In the genomic region with DNA sequence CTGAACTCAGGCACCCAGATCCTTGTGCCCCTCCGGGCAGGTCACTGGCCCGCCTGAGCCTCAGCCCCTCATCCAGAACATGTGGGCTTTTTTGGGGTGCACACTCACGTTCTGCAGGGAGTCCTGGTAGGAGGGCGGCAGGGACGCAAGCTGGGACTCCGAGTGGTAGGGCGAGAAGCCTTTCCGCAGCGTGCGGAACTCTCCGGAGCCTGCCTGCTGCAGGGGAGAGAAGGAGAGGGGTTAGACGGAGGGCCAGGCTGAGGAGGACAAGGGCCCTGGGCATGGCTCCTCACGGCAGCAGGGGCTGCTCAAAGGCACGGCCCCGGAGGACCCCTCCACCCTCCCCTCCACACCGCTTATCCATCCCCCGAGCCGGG, we compare ENCODE assay signal across 2 cellular contexts.
TF ChIP-seq lines count a peak whose summit lies in the region.

No MANE protein-coding gene starts in this region.

TF ChIP-seq in A549, 52 proteins besides CTCF, POLR2A, EP300 and RAD21:
- TF ChIP-seq MAFK (IDR thresholded peaks at IDR 0.05; ENCODE audit: partially characterized antibody) = no peak
- no peak for TF ChIP-seq EHMT2 (IDR thresholded peaks at IDR 0.05; ENCODE audit: low read depth)
- TF ChIP-seq HDAC2 (IDR thresholded peaks at IDR 0.05) = no peak
- no peak for TF ChIP-seq RNF2 (IDR thresholded peaks at IDR 0.05; ENCODE audit: borderline replicate concordance, low read depth)
- no peak for TF ChIP-seq SREBF2 (IDR thresholded peaks at IDR 0.05)
- TF ChIP-seq POLR2AphosphoS2 (conservative IDR thresholded peaks at IDR 0.05; ENCODE audit: low read length) = no peak
- TF ChIP-seq CBX2 (IDR thresholded peaks at IDR 0.05; ENCODE audit: borderline replicate concordance, low read depth) = no peak
- TF ChIP-seq MAX (IDR thresholded peaks at IDR 0.05) = no peak

TF ChIP-seq in IMR-90, 13 proteins besides CTCF, POLR2A, EP300 and RAD21:
- TF ChIP-seq BHLHE40 (IDR thresholded peaks at IDR 0.05; ENCODE audit: low read depth, low read length) = no peak
- TF ChIP-seq CEBPB (IDR thresholded peaks at IDR 0.05; ENCODE audit: low read depth, low read length) = no peak
- TF ChIP-seq NFE2L2 (IDR thresholded peaks at IDR 0.05; ENCODE audit: low read depth, low read length) = no peak
- no peak for TF ChIP-seq SMC3 (IDR thresholded peaks at IDR 0.05; ENCODE audit: low read depth, low read length)
- no peak for TF ChIP-seq RCOR1 (IDR thresholded peaks at IDR 0.05; ENCODE audit: insufficient replicate concordance, low read length)
- TF ChIP-seq, protein P1, sequence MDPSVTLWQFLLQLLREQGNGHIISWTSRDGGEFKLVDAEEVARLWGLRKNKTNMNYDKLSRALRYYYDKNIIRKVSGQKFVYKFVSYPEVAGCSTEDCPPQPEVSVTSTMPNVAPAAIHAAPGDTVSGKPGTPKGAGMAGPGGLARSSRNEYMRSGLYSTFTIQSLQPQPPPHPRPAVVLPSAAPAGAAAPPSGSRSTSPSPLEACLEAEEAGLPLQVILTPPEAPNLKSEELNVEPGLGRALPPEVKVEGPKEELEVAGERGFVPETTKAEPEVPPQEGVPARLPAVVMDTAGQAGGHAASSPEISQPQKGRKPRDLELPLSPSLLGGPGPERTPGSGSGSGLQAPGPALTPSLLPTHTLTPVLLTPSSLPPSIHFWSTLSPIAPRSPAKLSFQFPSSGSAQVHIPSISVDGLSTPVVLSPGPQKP (IDR thresholded peaks at IDR 0.05; ENCODE audit: borderline replicate concordance, low read depth, low read length) = no peak
- no peak for TF ChIP-seq RFX5 (IDR thresholded peaks at IDR 0.05; ENCODE audit: low read depth, low read length)
- no peak for TF ChIP-seq CHD1 (IDR thresholded peaks at IDR 0.05; ENCODE audit: low read depth, low read length)
- TF ChIP-seq MAFK (IDR thresholded peaks at IDR 0.05; ENCODE audit: low read depth, low read length) = no peak
- no peak for TF ChIP-seq FOS (IDR thresholded peaks at IDR 0.05; ENCODE audit: low read depth, low read length)
- TF ChIP-seq, protein P2, sequence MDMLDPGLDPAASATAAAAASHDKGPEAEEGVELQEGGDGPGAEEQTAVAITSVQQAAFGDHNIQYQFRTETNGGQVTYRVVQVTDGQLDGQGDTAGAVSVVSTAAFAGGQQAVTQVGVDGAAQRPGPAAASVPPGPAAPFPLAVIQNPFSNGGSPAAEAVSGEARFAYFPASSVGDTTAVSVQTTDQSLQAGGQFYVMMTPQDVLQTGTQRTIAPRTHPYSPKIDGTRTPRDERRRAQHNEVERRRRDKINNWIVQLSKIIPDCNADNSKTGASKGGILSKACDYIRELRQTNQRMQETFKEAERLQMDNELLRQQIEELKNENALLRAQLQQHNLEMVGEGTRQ (IDR thresholded peaks at IDR 0.05; ENCODE audit: low read depth, low read length) = no peak
- no peak for TF ChIP-seq MXI1 (IDR thresholded peaks at IDR 0.05; ENCODE audit: borderline replicate concordance, low read depth, low read length)
- no peak for TF ChIP-seq MAZ (IDR thresholded peaks at IDR 0.05; ENCODE audit: borderline replicate concordance, low read depth, low read length)
